Comparison of ENCODE assay signal across 23 cellular contexts in genomic region chr13:26517931-26518330, GRCh38.
"Had no signal": no experiment of that assay in that cellular context is flagged by ENCODE, and none has a peak within 500 bp of the region (broad histone marks: within the 10 kb centered on the region; RNA-seq: fewer than 3 reads in every experiment).

No MANE protein-coding gene starts in this region.

- H3K27me3 ChIP-seq: adrenal gland, ascending aorta, breast epithelium had no signal

- H3K36me3 ChIP-seq: adrenal gland, ascending aorta, breast epithelium, heart right ventricle, lower lobe of right lung, tibial artery had no signal

- FAIRE-seq: kidney, small intestine, TTC549 had no signal

- H3K4me3 ChIP-seq: adrenal gland, ascending aorta, breast epithelium, heart right ventricle, lower lobe of right lung, tibial artery had no signal

- H3K36me3 Mint-ChIP-seq: activated naive CD8-positive, alpha-beta T cell; naive B cell; stimulated activated effector memory CD8-positive, alpha-beta T cell treated with anti-CD3 and anti-CD28 coated beads, Interleukin-12 subunit alpha, Interleukin-12 subunit beta, amount 100 ng/mL, for 72 hours; WTC11 had no signal

- H3K9me3 Mint-ChIP-seq: activated T-cell treated with anti-CD3 and anti-CD28 coated beads, Interleukin-2, amount 50 U/mL, for 4 hours; activated T-helper 2 cell treated with anti-CD3 and anti-CD28 coated beads, Interferon-gamma antibody, Interleukin-2, Interleukin-4, amounts not matched to agents 10 μg/mL and 5 μg/mL and 100 μg/mL, durations not matched to agents 14 hours and 24 hours and 36 hours; central memory CD8-positive, alpha-beta T cell; stimulated activated effector memory CD8-positive, alpha-beta T cell treated with anti-CD3 and anti-CD28 coated beads, Interleukin-12 subunit alpha, Interleukin-12 subunit beta, amount 100 ng/mL, for 72 hours; stimulated activated naive CD8-positive, alpha-beta T cell treated with anti-CD3 and anti-CD28 coated beads, Interleukin-15, amount 100 ng/mL, for 72 hours; WTC11 had no signal

- H3K9me3 ChIP-seq: adrenal gland, ascending aorta, breast epithelium, lower lobe of right lung, tibial artery had no signal

- H3K27ac Mint-ChIP-seq: activated naive CD8-positive, alpha-beta T cell; activated T-helper 2 cell treated with anti-CD3 and anti-CD28 coated beads, Interferon-gamma antibody, Interleukin-2, Interleukin-4, amounts not matched to agents 10 μg/mL and 5 μg/mL and 100 μg/mL, durations not matched to agents 14 hours and 24 hours and 36 hours; stimulated activated effector memory CD8-positive, alpha-beta T cell treated with anti-CD3 and anti-CD28 coated beads, Interleukin-12 subunit alpha, Interleukin-12 subunit beta, amount 100 ng/mL, for 72 hours; stimulated activated naive CD8-positive, alpha-beta T cell treated with anti-CD3 and anti-CD28 coated beads, Interleukin-15, amount 100 ng/mL, for 72 hours had no signal

- DNase-seq: activated CD4-positive, alpha-beta T cell treated with anti-CD3 and anti-CD28 coated beads, Interleukin-2, amount 50 U/mL, for 4 hours; activated CD8-positive, alpha-beta memory T cell treated with anti-CD3 and anti-CD28 coated beads, Interleukin-2, amount 50 U/mL, for 48 hours; activated naive CD4-positive, alpha-beta T cell; activated T-cell treated with anti-CD3 and anti-CD28 coated beads, Interleukin-2, amount 50 U/mL, for 4 hours; adrenal gland; cortex of kidney; heart right ventricle; kidney; lower lobe of right lung; naive B cell; small intestine; stimulated activated CD4-positive, alpha-beta T cell treated with anti-CD3 and anti-CD28 coated beads, Interleukin-2, amount 100 ng/mL, for 24 hours; stimulated activated naive CD8-positive, alpha-beta T cell treated with anti-CD3 and anti-CD28 coated beads, Interleukin-15, amount 100 ng/mL, for 72 hours; tibial artery had no signal

- H3K27ac ChIP-seq: adrenal gland, ascending aorta, breast epithelium, epithelial cell of prostate, heart right ventricle, lower lobe of right lung, tibial artery had no signal

- H3K4me1 ChIP-seq: adrenal gland, ascending aorta, breast epithelium, heart right ventricle, lower lobe of right lung, tibial artery had no signal

- H3K4me3 Mint-ChIP-seq: activated naive CD8-positive, alpha-beta T cell; activated T-cell treated with anti-CD3 and anti-CD28 coated beads, Interleukin-2, amount 50 U/mL, for 4 hours; central memory CD8-positive, alpha-beta T cell; stimulated activated effector memory CD8-positive, alpha-beta T cell treated with anti-CD3 and anti-CD28 coated beads, Interleukin-12 subunit alpha, Interleukin-12 subunit beta, amount 100 ng/mL, for 72 hours; stimulated activated naive CD8-positive, alpha-beta T cell treated with anti-CD3 and anti-CD28 coated beads, Interleukin-15, amount 100 ng/mL, for 72 hours had no signal

- H3K4me1 Mint-ChIP-seq: central memory CD8-positive, alpha-beta T cell; naive B cell; stimulated activated effector memory CD8-positive, alpha-beta T cell treated with anti-CD3 and anti-CD28 coated beads, Interleukin-12 subunit alpha, Interleukin-12 subunit beta, amount 100 ng/mL, for 72 hours; stimulated activated naive CD8-positive, alpha-beta T cell treated with anti-CD3 and anti-CD28 coated beads, Interleukin-15, amount 100 ng/mL, for 72 hours had no signal
